Comparison of ENCODE assay signal across 1 cellular context in genomic region chr17:30165960-30166359, GRCh38.
TF ChIP-seq lines count a peak whose summit lies in the region.

No MANE protein-coding gene starts in this region.

TF ChIP-seq in WTC11, 78 proteins besides CTCF, POLR2A, EP300 and RAD21 (continued from another document):
- TF ChIP-seq, protein P1, sequence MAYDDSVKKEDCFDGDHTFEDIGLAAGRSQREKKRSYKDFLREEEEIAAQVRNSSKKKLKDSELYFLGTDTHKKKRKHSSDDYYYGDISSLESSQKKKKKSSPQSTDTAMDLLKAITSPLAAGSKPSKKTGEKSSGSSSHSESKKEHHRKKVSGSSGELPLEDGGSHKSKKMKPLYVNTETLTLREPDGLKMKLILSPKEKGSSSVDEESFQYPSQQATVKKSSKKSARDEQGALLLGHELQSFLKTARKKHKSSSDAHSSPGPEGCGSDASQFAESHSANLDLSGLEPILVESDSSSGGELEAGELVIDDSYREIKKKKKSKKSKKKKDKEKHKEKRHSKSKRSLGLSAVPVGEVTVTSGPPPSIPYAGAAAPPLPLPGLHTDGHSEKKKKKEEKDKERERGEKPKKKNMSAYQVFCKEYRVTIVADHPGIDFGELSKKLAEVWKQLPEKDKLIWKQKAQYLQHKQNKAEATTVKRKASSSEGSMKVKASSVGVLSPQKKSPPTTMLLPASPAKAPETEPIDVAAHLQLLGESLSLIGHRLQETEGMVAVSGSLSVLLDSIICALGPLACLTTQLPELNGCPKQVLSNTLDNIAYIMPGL (CRISPR knock-in tag; IDR thresholded peaks at IDR 0.05), result no peak
- TF ChIP-seq SOX15 (CRISPR knock-in tag; IDR thresholded peaks at IDR 0.05), result no peak
- no peak for TF ChIP-seq IRF2 (CRISPR knock-in tag; IDR thresholded peaks at IDR 0.05; ENCODE audit: borderline replicate concordance, low read depth)
- no peak for TF ChIP-seq MXD4 (CRISPR knock-in tag; IDR thresholded peaks at IDR 0.05; ENCODE audit: borderline replicate concordance)
- TF ChIP-seq FOXK1 (CRISPR knock-in tag; IDR thresholded peaks at IDR 0.05), result no peak
- TF ChIP-seq ATF3 (CRISPR knock-in tag; conservative IDR thresholded peaks at IDR 0.05), result no peak
